8 cellular contexts compared by ENCODE assay signal in the genomic region with DNA sequence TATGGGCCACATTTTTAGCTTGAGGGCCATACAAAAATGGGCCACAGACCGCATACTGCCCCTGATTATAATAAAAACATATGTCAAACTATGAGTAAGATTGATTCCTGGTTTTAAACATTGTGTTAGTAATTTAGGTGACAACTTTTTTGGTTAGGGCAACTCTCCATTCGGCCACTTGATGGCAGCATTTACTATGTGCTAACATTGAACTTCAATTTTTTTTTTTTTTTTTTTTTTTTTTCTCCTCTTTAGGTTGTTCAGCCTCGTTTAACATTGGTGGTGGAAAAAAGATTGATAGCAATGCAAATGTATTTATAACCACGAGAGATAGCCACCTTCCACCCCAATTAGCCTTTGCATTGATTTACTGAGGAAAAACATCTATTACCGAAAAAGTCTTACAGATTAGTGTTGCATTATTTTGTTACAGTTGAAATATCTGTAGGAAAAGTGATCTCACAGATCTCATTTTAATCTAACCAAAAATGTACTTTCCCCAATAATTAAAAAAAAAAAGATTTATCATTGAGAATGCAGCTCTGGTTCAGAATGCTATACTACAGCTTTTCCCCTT.
A peak's percentile ranks its signal among the peaks of the same experiment; 100 is the strongest.
DNase-seq lines count a peak whose midpoint lies in the region; ATAC-seq and TF ChIP-seq lines count a peak whose summit lies in the region.

No MANE protein-coding gene starts in this region.

- no peak overlapping the region for H3K4me3 ChIP-seq in BE2C (ENCODE audit: low read depth, low read length)

- ATAC-seq in GM18867 (IDR thresholded peaks at IDR 0.05; ENCODE audit: unreplicated experiment) (peak; percentile 59), HG03196 (IDR thresholded peaks at IDR 0.05; ENCODE audit: unreplicated experiment) (no peak)
- no peak for ATAC-seq in stimulated activated naive CD8-positive, alpha-beta T cell treated with anti-CD3 and anti-CD28 coated beads, Interleukin-15, Interleukin-2, amounts not matched to agents 100 U/mL and 50 U/mL, for 24 hours

- DNase-seq in BE2C (peak; percentile 54), NCI-H128 (lab: John Stamatoyannopoulos, UW; ENCODE audit: unreplicated experiment) (peak; percentile 6), T-helper 9 cell (peak; percentile 7), dermis blood vessel endothelial cell (peak; percentile 77), medulla oblongata (ENCODE audit: extremely low spot score) (peak; percentile 72)
- peak; percentile 59 for DNase-seq in stimulated activated naive CD8-positive, alpha-beta T cell treated with anti-CD3 and anti-CD28 coated beads, Interleukin-15, Interleukin-2, amounts not matched to agents 100 U/mL and 50 U/mL, for 24 hours

- no peaks in the 10 kb centered on the region for H3K27me3 ChIP-seq in BE2C

- peak; percentile 86 for TF ChIP-seq CTCF in BE2C (IDR thresholded peaks at IDR 0.05; ENCODE audit: low read depth, low read length)

- no peaks in the 10 kb centered on the region for H3K9me3 ChIP-seq in BE2C

- H3K4me1 ChIP-seq in BE2C = peaks cover 3% of the 10 kb centered on the region

- H3K36me3 ChIP-seq in BE2C = no peaks in the 10 kb centered on the region

Comparison
In these comparisons a context has a peak if more than half of its experiments do, and no peak if none do; other contexts are left out.
1. DNase-seq: peak in every context shown above with its lines; median percentile 77 in dermis blood vessel endothelial cell; 72 in medulla oblongata; 59 in stimulated activated naive CD8-positive, alpha-beta T cell treated with anti-CD3 and anti-CD28 coated beads, Interleukin-15, Interleukin-2, amounts not matched to agents 100 U/mL and 50 U/mL, for 24 hours; 54 in BE2C; 7 in T-helper 9 cell; 6 in NCI-H128.